Comparison of ENCODE assay signal across 21 cellular contexts in the genomic region with DNA sequence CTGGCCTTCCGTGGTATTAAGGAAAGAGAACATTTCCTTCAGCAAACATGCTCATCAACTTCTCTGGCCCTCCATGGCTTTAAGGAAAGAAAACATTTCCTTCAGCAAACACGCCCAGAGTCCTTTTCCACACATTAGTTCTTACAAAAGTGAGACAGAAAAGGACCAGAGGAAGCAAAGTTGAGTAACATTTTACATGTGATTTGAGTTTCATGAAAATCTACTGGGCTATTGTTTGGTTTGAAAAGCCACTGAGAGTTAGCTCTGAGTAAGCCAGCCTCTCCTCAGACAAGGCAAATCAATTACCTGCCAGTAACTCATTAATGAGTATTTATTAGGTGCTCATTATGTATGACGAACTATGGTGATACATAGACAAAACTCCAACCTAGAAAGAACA.
DNase-seq lines count a peak whose midpoint lies in the region; ATAC-seq and TF ChIP-seq lines count a peak whose summit lies in the region.
"Had no signal": no experiment of that assay in that cellular context is flagged by ENCODE, and none has a peak within 500 bp of the region (broad histone marks: within the 10 kb centered on the region; RNA-seq: fewer than 3 reads in every experiment).

No MANE protein-coding gene starts in this region.

- no peak overlapping the region for H3K4me3 Mint-ChIP-seq in CD4-positive, alpha-beta T cell
- H3K4me3 Mint-ChIP-seq: activated CD4-positive, alpha-beta T cell treated with anti-CD3 and anti-CD28 coated beads, Interleukin-2, amount 10 ng/mL, durations not matched to agents 7 days and 5 days; activated T-helper 1 cell treated with anti-CD3 and anti-CD28 coated beads, Interleukin-12 subunit alpha, Interleukin-12 subunit beta, Interleukin-2, Interleukin-4 antibody, amounts not matched to agents 30 ng/mL and 10 ng/mL and 1 ng/mL, durations not matched to agents 14 hours and 24 hours and 36 hours had no signal

- H3K9me3 Mint-ChIP-seq in CD4-positive, alpha-beta T cell: peaks cover 8% of the 10 kb centered on the region

- peaks cover 0 to 13% of the 10 kb centered on the region in 2 donors for H3K36me3 ChIP-seq in left lung

- H3K9me3 ChIP-seq in left lung: peaks cover 0 to 6% of the 10 kb centered on the region in 2 donors
- peaks cover 16% of the 10 kb centered on the region for H3K9me3 ChIP-seq in CD4-positive, alpha-beta T cell (ENCODE audit: control insufficient read depth, low read length)

- H3K36me3 Mint-ChIP-seq in CD4-positive, alpha-beta T cell (ENCODE audit: low read depth): no peaks in the 10 kb centered on the region

- no peaks in the 10 kb centered on the region for H3K27me3 ChIP-seq in left lung
- H3K27me3 ChIP-seq in CD4-positive, alpha-beta T cell (ENCODE audit: control insufficient read depth, insufficient read depth, low read length): no peaks in the 10 kb centered on the region
- H3K27me3 ChIP-seq: dorsolateral prefrontal cortex had no signal

- DNase-seq in left lung (no peak), HuH-7.5 (ENCODE audit: low spot score) (no peak), HCEC 1CT (no peak)
- no peak for DNase-seq in CD4-positive, alpha-beta T cell
- no peak for DNase-seq in activated T-cell treated with anti-CD3 and anti-CD28 coated beads, Interleukin-2, amount 50 U/mL, for 48 hours
- DNase-seq: activated CD4-positive, alpha-beta T cell treated with anti-CD3 and anti-CD28 coated beads, Interleukin-2, amount 10 ng/mL, durations not matched to agents 7 days and 5 days; AML-193; aorta; DMS153; dorsolateral prefrontal cortex; islet precursor cell; Karpas-422; NCI-H187 treated with DMSO at 0.1 percent for 48 hours; NCI-H524 treated with DMSO at 0.1 percent for 48 hours; stimulated activated CD4-positive, alpha-beta T cell treated with anti-CD3 and anti-CD28 coated beads, Interleukin-2, amount 100 ng/mL, for 48 hours; T-helper 2 cell had no signal

- H3K27ac Mint-ChIP-seq in CD4-positive, alpha-beta T cell: no peak overlapping the region
- H3K27ac Mint-ChIP-seq: activated CD4-positive, alpha-beta T cell treated with anti-CD3 and anti-CD28 coated beads, Interleukin-2, amount 10 ng/mL, durations not matched to agents 7 days and 5 days; activated T-helper 1 cell treated with anti-CD3 and anti-CD28 coated beads, Interleukin-12 subunit alpha, Interleukin-12 subunit beta, Interleukin-2, Interleukin-4 antibody, amounts not matched to agents 30 ng/mL and 10 ng/mL and 1 ng/mL, durations not matched to agents 14 hours and 24 hours and 36 hours had no signal

- CTCF ChIA-PET in CD4-positive, alpha-beta T cell (lab: Charles Lee): interaction anchor here (1.6 kb wide), 1 partner anchor 15 kb away, joined by 5 read pairs; no protein-coding TSS in a partner anchor

- intact Hi-C loops in left lung (cut with DNase I): no loop called here
- intact Hi-C loops in CD4-positive, alpha-beta T cell (cut with DNase I, micrococcal nuclease): no loop called here

- ATAC-seq in GM18861 (IDR thresholded peaks at IDR 0.05; ENCODE audit: unreplicated experiment) (peak; percentile 96), GM21619 (IDR thresholded peaks at IDR 0.05; ENCODE audit: unreplicated experiment) (peak; percentile 90), HG03457 (IDR thresholded peaks at IDR 0.05; ENCODE audit: unreplicated experiment) (peak; percentile 90), left lung (peak; percentile 51)
- ATAC-seq in CD4-positive, alpha-beta T cell (ENCODE audit: poor library complexity): no peak

- H3K4me3 ChIP-seq in left lung: no peak overlapping the region
- H3K4me3 ChIP-seq: dorsolateral prefrontal cortex had no signal

- TF ChIP-seq CTCF in left lung (IDR thresholded peaks at IDR 0.05): no peak
- no peak for TF ChIP-seq CTCF in CD4-positive, alpha-beta T cell (IDR thresholded peaks at IDR 0.05)

- POLR2A ChIA-PET in CD4-positive, alpha-beta T cell (lab: Charles Lee): no interaction called here

- H3K27me3 Mint-ChIP-seq in CD4-positive, alpha-beta T cell: no peaks in the 10 kb centered on the region

- H3K4me1 ChIP-seq in left lung: peaks cover 4 to 10% of the 10 kb centered on the region in 2 donors

- H3K4me1 Mint-ChIP-seq in CD4-positive, alpha-beta T cell (ENCODE audit: low read depth): no peaks in the 10 kb centered on the region
- H3K4me1 Mint-ChIP-seq: activated CD4-positive, alpha-beta T cell treated with anti-CD3 and anti-CD28 coated beads, Interleukin-2, amount 10 ng/mL, durations not matched to agents 7 days and 5 days had no signal

- peak overlapping the region in 1 of 2 donors; percentile 13 for H3K27ac ChIP-seq in left lung
- H3K27ac ChIP-seq in CD4-positive, alpha-beta T cell (ENCODE audit: low read depth, low read length): no peak overlapping the region
- H3K27ac ChIP-seq: RWPE1 had no signal
